In the genomic region with DNA sequence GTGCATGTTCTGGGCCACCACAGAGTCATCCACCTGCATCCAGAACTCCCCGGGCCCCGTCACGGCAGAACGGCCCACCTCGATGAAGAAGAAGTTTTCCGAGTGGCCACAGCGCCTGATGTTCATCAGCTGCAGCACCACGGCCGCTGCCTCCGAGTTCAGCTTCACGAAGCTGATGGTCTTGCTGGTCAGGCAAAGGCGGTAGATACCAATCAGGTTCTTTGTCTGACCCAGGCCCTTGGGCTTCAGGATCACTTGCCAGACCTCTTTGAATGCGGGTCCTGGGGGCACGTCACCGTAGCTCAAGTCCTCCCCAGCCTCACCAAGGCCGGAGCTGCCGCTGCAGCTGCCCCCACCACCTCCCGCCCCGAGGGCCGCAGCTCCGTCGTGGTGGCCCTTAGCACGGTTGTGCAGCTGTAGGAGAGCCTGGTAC, we compare ENCODE assay signal across 8 cellular contexts. TPM values are rescaled to one million over a fixed set of nuclear protein-coding genes. Genes with fewer than 3 reads are reported as not detected.
DNase-seq lines count a peak whose midpoint lies in the region; ATAC-seq and TF ChIP-seq lines count a peak whose summit lies in the region.

No MANE protein-coding gene starts in this region.

- TF ChIP-seq RAD21 in HCT116 (IDR thresholded peaks at IDR 0.05; ENCODE audit: low read depth): no peak

- H4K20me1 ChIP-seq in HCT116 (ENCODE audit: insufficient read depth): no peaks in the 10 kb centered on the region
- H4K20me1 ChIP-seq in hepatocyte (ENCODE audit: insufficient read depth, poor library complexity, severe bottlenecking): peaks cover 18% of the 10 kb centered on the region
- peaks cover 38% of the 10 kb centered on the region for H4K20me1 ChIP-seq in smooth muscle cell (ENCODE audit: low read depth)

- no peak overlapping the region for H3K9ac ChIP-seq in HCT116 (ENCODE audit: low read length)
- H3K9ac ChIP-seq in smooth muscle cell (ENCODE audit: low read depth): no peak overlapping the region

- H3K4me1 Mint-ChIP-seq in activated T-helper 2 cell treated with anti-CD3 and anti-CD28 coated beads, Interferon-gamma antibody, Interleukin-2, Interleukin-4, amounts not matched to agents 10 μg/mL and 5 μg/mL and 100 μg/mL, durations not matched to agents 14 hours and 24 hours and 36 hours (ENCODE audit: low read depth): peaks cover 20% of the 10 kb centered on the region

- WGBS in hepatocyte (ENCODE audit: low lambda C conversion rate, missing lambda C conversion rate): 52% methylated on average over 23 of the region's 23 CpGs
- WGBS in smooth muscle cell (ENCODE audit: low lambda C conversion rate): 71% methylated on average over 23 of the region's 23 CpGs

- RAD21 ChIA-PET in HCT116 (lab: Charles Lee; ENCODE audit: low non-redundant PET in 1 of 2, low total read pairs in 2 of 2, uncharacterized antibody in 2 of 2, unreplicated experiment in 2 of 2): no interaction called here

- H2AFZ ChIP-seq in HCT116 (ENCODE audit: low read depth, low read length, poor library complexity, severe bottlenecking): no peak overlapping the region
- H2AFZ ChIP-seq in hepatocyte: no peak overlapping the region
- no peak overlapping the region for H2AFZ ChIP-seq in smooth muscle cell (ENCODE audit: low read depth)

- H3K36me3 ChIP-seq in HCT116 (ENCODE audit: control insufficient read depth in 1 of 2, insufficient read depth in 2 of 2, low read length in 2 of 2) (peaks cover 0 to 54% of the 10 kb centered on the region in 2 experiments; a peak in 1 of 4 replicates), hepatocyte (replicated peaks; ENCODE audit: insufficient read depth, low read depth) (no peaks in the 10 kb centered on the region), smooth muscle cell (ENCODE audit: low read depth) (no peaks in the 10 kb centered on the region)

- H3K4me2 ChIP-seq in HCT116 (ENCODE audit: low read length) (no peak overlapping the region), hepatocyte (peak overlapping the region; percentile 83), smooth muscle cell (peak overlapping the region; percentile 91)

- no peak for DNase-seq in HCT116 (ENCODE audit: low read depth, low spot score)
- DNase-seq in activated T-helper 2 cell treated with anti-CD3 and anti-CD28 coated beads, Interferon-gamma antibody, Interleukin-2, Interleukin-4, amounts not matched to agents 10 μg/mL and 5 μg/mL and 100 μg/mL, durations not matched to agents 14 hours and 24 hours and 36 hours (ENCODE audit: low spot score): no peak
- no peak for DNase-seq in hepatocyte (ENCODE audit: low spot score)
- no peak for DNase-seq in smooth muscle cell (lab: John Stamatoyannopoulos, UW; ENCODE audit: unreplicated experiment)
- no peak for DNase-seq in NCI-H2081 (lab: John Stamatoyannopoulos, UW)
- DNase-seq in NCI-H510A (lab: John Stamatoyannopoulos, UW): no peak
- no peak for DNase-seq in activated effector memory CD4-positive, alpha-beta T cell treated with Interleukin-2 at 50 U/mL for 16 hours

- peaks cover 73% of the 10 kb centered on the region for H3K79me2 ChIP-seq in HCT116 (ENCODE audit: insufficient read depth, low read length)
- H3K79me2 ChIP-seq in hepatocyte: peaks cover 65% of the 10 kb centered on the region
- peaks cover 63% of the 10 kb centered on the region for H3K79me2 ChIP-seq in smooth muscle cell (ENCODE audit: low read depth)

- H3K4me3 ChIP-seq in HCT116 (replicated peaks in 1 of 2; ENCODE audit: low read depth in 1 of 2, low read length in 2 of 2): 0 out of 4 replicates have a peak overlapping the region, but pooled peaks of 1 of the 2 experiments have one; percentile 71
- H3K4me3 ChIP-seq in hepatocyte: peak overlapping the region; percentile 97
- H3K4me3 ChIP-seq in smooth muscle cell: peak overlapping the region; percentile 97

- no peak overlapping the region for H3K27ac Mint-ChIP-seq in activated T-helper 2 cell treated with anti-CD3 and anti-CD28 coated beads, Interferon-gamma antibody, Interleukin-2, Interleukin-4, amounts not matched to agents 10 μg/mL and 5 μg/mL and 100 μg/mL, durations not matched to agents 14 hours and 24 hours and 36 hours

- ATAC-seq in HCT116 (no peak), GM19455 (IDR thresholded peaks at IDR 0.05; ENCODE audit: unreplicated experiment) (no peak)

- H3K27me3 ChIP-seq in HCT116 (ENCODE audit: insufficient read depth, low read length) (no peaks in the 10 kb centered on the region), hepatocyte (no peaks in the 10 kb centered on the region), smooth muscle cell (ENCODE audit: low read depth) (no peaks in the 10 kb centered on the region)

- H3K36me3 Mint-ChIP-seq in activated T-helper 2 cell treated with anti-CD3 and anti-CD28 coated beads, Interferon-gamma antibody, Interleukin-2, Interleukin-4, amounts not matched to agents 10 μg/mL and 5 μg/mL and 100 μg/mL, durations not matched to agents 14 hours and 24 hours and 36 hours (ENCODE audit: low read depth): no peaks in the 10 kb centered on the region

- H3K9me2 ChIP-seq in HCT116 (ENCODE audit: insufficient read depth) (no peaks in the 10 kb centered on the region), hepatocyte (replicated peaks; ENCODE audit: insufficient read depth) (no peaks in the 10 kb centered on the region)

- intact Hi-C loops in HCT116 (cut with micrococcal nuclease): no loop called here
- intact Hi-C loops in activated T-helper 2 cell treated with anti-CD3 and anti-CD28 coated beads, Interferon-gamma antibody, Interleukin-2, Interleukin-4, amounts not matched to agents 10 μg/mL and 5 μg/mL and 100 μg/mL, durations not matched to agents 14 hours and 24 hours and 36 hours (cut with micrococcal nuclease): loop anchor here (2.0 to 10.0 kb wide), 2 partner anchors 187 to 313 kb away; no protein-coding TSS in a partner anchor

- H3K4me3 Mint-ChIP-seq in activated T-helper 2 cell treated with anti-CD3 and anti-CD28 coated beads, Interferon-gamma antibody, Interleukin-2, Interleukin-4, amounts not matched to agents 10 μg/mL and 5 μg/mL and 100 μg/mL, durations not matched to agents 14 hours and 24 hours and 36 hours (ENCODE audit: low read depth): peak overlapping the region; percentile 81

- POLR2A ChIA-PET in HCT116 (lab: Charles Lee): no interaction called here

- H3K27ac ChIP-seq in HCT116 (ENCODE audit: low read depth, low read length): peak overlapping the region; percentile 88
- peak overlapping the region; percentile 96 for H3K27ac ChIP-seq in hepatocyte
- H3K27ac ChIP-seq in smooth muscle cell (ENCODE audit: low read depth): no peak overlapping the region

- no peaks in the 10 kb centered on the region for H3K9me3 Mint-ChIP-seq in activated T-helper 2 cell treated with anti-CD3 and anti-CD28 coated beads, Interferon-gamma antibody, Interleukin-2, Interleukin-4, amounts not matched to agents 10 μg/mL and 5 μg/mL and 100 μg/mL, durations not matched to agents 14 hours and 24 hours and 36 hours

- TF ChIP-seq POLR2A in HCT116 (IDR thresholded peaks at IDR 0.05; ENCODE audit: borderline replicate concordance, extremely low read depth, insufficient read depth, insufficient read length): no peak

- CTCF ChIA-PET in HCT116 (lab: Charles Lee): no interaction called here

- TF ChIP-seq CTCF in HCT116 (IDR thresholded peaks at IDR 0.05 in 2 of 3, conservative IDR thresholded peaks at IDR 0.05 in 1 of 3; ENCODE audit: borderline replicate concordance in 1 of 3, insufficient read depth in 1 of 3, low read depth in 2 of 3, low read length in 2 of 3) (no peak), hepatocyte (IDR thresholded peaks at IDR 0.05; ENCODE audit: poor library complexity) (no peak), smooth muscle cell (IDR thresholded peaks at IDR 0.05; ENCODE audit: borderline replicate concordance, insufficient read depth, poor library complexity, severe bottlenecking) (no peak)

- H3K9me3 ChIP-seq in HCT116 (ENCODE audit: control insufficient read depth in 1 of 2, insufficient read depth in 1 of 2, low read depth in 1 of 2, low read length in 2 of 2) (peaks cover 0 to 22% of the 10 kb centered on the region in 2 experiments; a peak in 1 of 4 replicates), hepatocyte (ENCODE audit: low read depth) (no peaks in the 10 kb centered on the region), smooth muscle cell (replicated peaks; ENCODE audit: low read depth) (no peaks in the 10 kb centered on the region)

- H3K27me3 Mint-ChIP-seq in activated T-helper 2 cell treated with anti-CD3 and anti-CD28 coated beads, Interferon-gamma antibody, Interleukin-2, Interleukin-4, amounts not matched to agents 10 μg/mL and 5 μg/mL and 100 μg/mL, durations not matched to agents 14 hours and 24 hours and 36 hours (ENCODE audit: low read depth): peaks cover 5% of the 10 kb centered on the region

- H3K4me1 ChIP-seq in HCT116 (ENCODE audit: control insufficient read depth in 1 of 2, insufficient read depth in 2 of 2, low read length in 2 of 2): peaks cover 22 to 84% of the 10 kb centered on the region in 2 experiments; a peak in 3 of 4 replicates
- H3K4me1 ChIP-seq in hepatocyte (ENCODE audit: insufficient read depth): peaks cover 37% of the 10 kb centered on the region
- H3K4me1 ChIP-seq in smooth muscle cell (ENCODE audit: low read depth): peaks cover 30% of the 10 kb centered on the region

- H3F3A ChIP-seq in smooth muscle cell (ENCODE audit: low read depth): no peaks in the 10 kb centered on the region

- no TSS peak for BruUV-seq in HCT116 (replicated peaks; lab: Mats Ljungman, UMichigan)

TF ChIP-seq in HCT116, 20 proteins besides CTCF, POLR2A, EP300 and RAD21 (continues in another document):
- TF ChIP-seq, protein P1, sequence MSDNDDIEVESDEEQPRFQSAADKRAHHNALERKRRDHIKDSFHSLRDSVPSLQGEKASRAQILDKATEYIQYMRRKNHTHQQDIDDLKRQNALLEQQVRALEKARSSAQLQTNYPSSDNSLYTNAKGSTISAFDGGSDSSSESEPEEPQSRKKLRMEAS (IDR thresholded peaks at IDR 0.05): no peak
- no peak for TF ChIP-seq ATF3 (IDR thresholded peaks at IDR 0.05)

RNA-seq across cellular contexts. Expression of gene IRS1, which starts 1.6 kb away (rescaled TPM):
- total RNA-seq in HCT116 (2021; ENCODE audit: unreplicated experiment) (88.8 TPM), hepatocyte (20.1 and 25.6 TPM in 2 replicates), smooth muscle cell (14.3 and 14.6 TPM in 2 replicates)
- 39.4 and 44.1 TPM in 2 replicates for polyA plus RNA-seq in HCT116 (2012)
- 1.9 and 3.1 TPM in 2 replicates for total RNA-seq in activated T-helper 2 cell treated with anti-CD3 and anti-CD28 coated beads, Interferon-gamma antibody, Interleukin-2, Interleukin-4, amounts not matched to agents 10 μg/mL and 5 μg/mL and 100 μg/mL, durations not matched to agents 14 hours and 24 hours and 36 hours
- polyA plus RNA-seq in hepatocyte (10.9 and 12.5 TPM in 2 replicates), smooth muscle cell (8.6 and 9.4 TPM in 2 replicates)

RNA-seq across cellular contexts. Expression of gene RHBDD1, which starts 37.8 kb away (rescaled TPM):
- total RNA-seq in HCT116 (2021; ENCODE audit: unreplicated experiment) (73.8 TPM), hepatocyte (16.2 and 20.1 TPM in 2 replicates), smooth muscle cell (20.7 and 28.3 TPM in 2 replicates)
- polyA plus RNA-seq in HCT116 (2012): 24.7 and 33.1 TPM in 2 replicates
- total RNA-seq in activated T-helper 2 cell treated with anti-CD3 and anti-CD28 coated beads, Interferon-gamma antibody, Interleukin-2, Interleukin-4, amounts not matched to agents 10 μg/mL and 5 μg/mL and 100 μg/mL, durations not matched to agents 14 hours and 24 hours and 36 hours: 40.9 and 42.2 TPM in 2 replicates
- polyA plus RNA-seq in hepatocyte (13.1 and 20.9 TPM in 2 replicates), smooth muscle cell (11.3 and 12.8 TPM in 2 replicates)
